1 cellular context compared by ENCODE assay signal in the genomic region with DNA sequence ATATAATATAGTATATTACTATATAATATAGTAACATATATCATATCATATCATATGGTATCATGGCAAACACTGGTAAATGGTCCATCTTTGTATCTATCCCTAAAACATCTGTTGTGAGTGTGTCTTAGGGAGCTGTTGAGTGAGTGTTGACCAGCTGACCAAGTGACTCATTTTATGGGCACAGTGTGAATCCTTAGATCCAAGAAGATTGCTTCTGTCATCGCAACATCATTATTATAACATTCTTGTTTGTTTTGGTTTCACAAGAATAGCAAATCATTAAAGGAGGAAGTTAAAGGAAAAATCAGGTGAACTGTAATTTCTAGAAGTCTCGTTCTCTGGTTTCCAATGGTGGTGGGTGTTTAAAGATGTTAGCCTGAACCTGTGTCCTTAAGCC.
TF ChIP-seq lines count a peak whose summit lies in the region.

No MANE protein-coding gene starts in this region.

TF ChIP-seq in HEK293, 187 proteins besides CTCF, POLR2A, EP300 and RAD21:
- TF ChIP-seq FEZF1 (tag by site-specific recombination; IDR thresholded peaks at IDR 0.05), result 0 out of 2 replicates have a peak, but pooled peaks have one; percentile 23
- TF ChIP-seq ZSCAN30 (tag by site-specific recombination; IDR thresholded peaks at IDR 0.05), result no peak
